In genomic region chr11:1041149-1041467, GRCh38 we compare ENCODE assay signal across 26 cellular contexts. TPM values are rescaled to one million over a fixed set of nuclear protein-coding genes. Genes with fewer than 3 reads are reported as not detected.
"Had no signal": no experiment of that assay in that cellular context is flagged by ENCODE, and none has a peak within 500 bp of the region (broad histone marks: within the 10 kb centered on the region; RNA-seq: fewer than 3 reads in every experiment).

No MANE protein-coding gene starts in this region.

- H3K4me3 ChIP-seq: thyroid gland had no signal

- H3K27ac ChIP-seq: brain microvascular endothelial cell, thyroid gland had no signal

- H3K27me3 ChIP-seq: brain microvascular endothelial cell, thyroid gland had no signal

- DNase-seq: activated CD4-positive, alpha-beta memory T cell treated with anti-CD3 and anti-CD28 coated beads, Interleukin-2, amount 10 ng/mL, durations not matched to agents 7 days and 5 days; activated CD4-positive, alpha-beta T cell treated with anti-CD3 and anti-CD28 coated beads, Interleukin-2, amount 10 ng/mL, durations not matched to agents 24 days and 14 days; activated gamma-delta T cell treated with Interleukin-2 at 50 U/mL for 16 hours; brain microvascular endothelial cell; central memory CD4-positive, alpha-beta T cell; dermis blood vessel endothelial cell; effector CD8-positive, alpha-beta T cell; erythroblast; foreskin fibroblast; immature natural killer cell; kidney glomerular epithelial cell; mesenchymal stem cell; stimulated activated CD4-positive, alpha-beta T cell treated with anti-CD3 and anti-CD28 coated beads, Interleukin-4, amount 100 ng/mL, for 24 hours; stimulated activated naive CD8-positive, alpha-beta T cell treated with anti-CD3 and anti-CD28 coated beads, Interleukin-15, Interleukin-2, amounts not matched to agents 100 U/mL and 50 U/mL, for 24 hours; thyroid gland had no signal

- ATAC-seq: activated CD4-positive, CD25-positive, alpha-beta regulatory T cell treated with anti-CD3 and anti-CD28 coated beads, Interleukin-2, amount 50 U/mL, for 24 hours; activated naive CD4-positive, alpha-beta T cell treated with anti-CD3 and anti-CD28 coated beads, Interleukin-2, amount 50 U/mL, for 72 hours; stimulated activated naive CD8-positive, alpha-beta T cell treated with anti-CD3 and anti-CD28 coated beads, Interleukin-15, Interleukin-2, amounts not matched to agents 100 U/mL and 50 U/mL, for 24 hours had no signal

- H3K36me3 ChIP-seq: brain microvascular endothelial cell, thyroid gland had no signal

- H3K9me3 ChIP-seq: thyroid gland had no signal

RNA-seq across cellular contexts. Expression of gene MUC6, which starts 4.6 kb away (rescaled TPM):
- total RNA-seq: activated CD4-positive, alpha-beta memory T cell treated with anti-CD3 and anti-CD28 coated beads, Interleukin-2, amount 10 ng/mL, durations not matched to agents 7 days and 5 days; activated CD4-positive, alpha-beta T cell treated with anti-CD3 and anti-CD28 coated beads, Interleukin-2, amount 10 ng/mL, durations not matched to agents 24 days and 14 days; activated naive CD4-positive, alpha-beta T cell treated with anti-CD3 and anti-CD28 coated beads, Interleukin-2, amount 50 U/mL, for 72 hours; aorta; dermis blood vessel endothelial cell; fibroblast of lung; glomerular endothelial cell; myocyte; renal cortical epithelial cell; T-helper 2 cell treated with Interferon-gamma antibody and Interleukin-4, amounts not matched to agents 100 ng/mL and 5 ng/mL, for 36 hours; thyroid gland; urinary bladder had no signal

RNA-seq across cellular contexts. Expression of gene MUC2, which starts 33.6 kb away (rescaled TPM):
- total RNA-seq: activated CD4-positive, alpha-beta memory T cell treated with anti-CD3 and anti-CD28 coated beads, Interleukin-2, amount 10 ng/mL, durations not matched to agents 7 days and 5 days; activated CD4-positive, alpha-beta T cell treated with anti-CD3 and anti-CD28 coated beads, Interleukin-2, amount 10 ng/mL, durations not matched to agents 24 days and 14 days; activated naive CD4-positive, alpha-beta T cell treated with anti-CD3 and anti-CD28 coated beads, Interleukin-2, amount 50 U/mL, for 72 hours; dermis blood vessel endothelial cell; fibroblast of lung; glomerular endothelial cell; liver; mononuclear cell; myocyte; renal cortical epithelial cell; T-helper 2 cell treated with Interferon-gamma antibody and Interleukin-4, amounts not matched to agents 100 ng/mL and 5 ng/mL, for 36 hours; thyroid gland; urinary bladder had no signal
